In the genomic region with DNA sequence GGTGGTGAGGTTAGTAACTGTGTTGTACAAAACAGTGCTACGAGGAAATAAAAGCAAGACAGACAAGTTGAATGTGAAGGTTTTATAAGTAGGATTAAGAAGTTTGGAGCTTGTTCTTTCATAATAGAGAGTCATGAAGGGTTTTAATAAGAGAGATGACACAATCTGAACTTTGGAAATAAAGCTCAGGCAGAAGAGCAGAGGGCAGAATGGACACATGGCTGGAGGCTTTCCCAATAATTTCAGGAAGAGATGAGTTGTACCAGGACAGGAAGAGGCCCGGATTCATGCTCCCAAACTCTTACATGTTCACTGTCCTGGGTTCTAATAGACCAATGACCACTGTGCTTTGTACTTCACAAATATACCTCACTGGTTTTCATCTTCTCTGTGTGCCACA, we compare ENCODE assay signal across 19 cellular contexts.
DNase-seq lines count a peak whose midpoint lies in the region; ATAC-seq, FAIRE-seq and TF ChIP-seq lines count a peak whose summit lies in the region.
"Had no signal": no experiment of that assay in that cellular context is flagged by ENCODE, and none has a peak within 500 bp of the region (broad histone marks: within the 10 kb centered on the region; RNA-seq: fewer than 3 reads in every experiment).

No MANE protein-coding gene starts in this region.

- H3K27me3 ChIP-seq in liver (ENCODE audit: control insufficient read depth in 4 of 4, insufficient read depth in 4 of 4, low read length in 3 of 4) = no peaks in the 10 kb centered on the region
- no peaks in the 10 kb centered on the region for H3K27me3 ChIP-seq in HepG2 (ENCODE audit: control insufficient read depth in 1 of 2, insufficient read depth in 2 of 2, low read length in 2 of 2)
- H3K27me3 ChIP-seq in left lung = no peaks in the 10 kb centered on the region
- H3K27me3 ChIP-seq in SJCRH30 = no peaks in the 10 kb centered on the region
- H3K27me3 ChIP-seq in MM.1S (replicated peaks; ENCODE audit: insufficient read depth, low read length) = no peaks in the 10 kb centered on the region
- H3K27me3 ChIP-seq: BLaER1 had no signal

- H2AFZ ChIP-seq in HepG2 (ENCODE audit: low read length) (no peak overlapping the region), MM.1S (ENCODE audit: low read length) (no peak overlapping the region)

- in situ Hi-C loops in HepG2 (cut with HindIII; ENCODE audit: extremely low pct_ligation_motif_present, low pct_unique_long_range_greater_than_20kb) = no loop called here

- H3K27ac ChIP-seq in liver (ENCODE audit: low read depth in 1 of 2, low read length in 2 of 2) = peak overlapping the region; percentile 47 to 65
- no peak overlapping the region for H3K27ac ChIP-seq in HepG2 (ENCODE audit: extremely low read length, insufficient read depth, low read length)
- H3K27ac ChIP-seq in left lung = no peak overlapping the region
- H3K27ac ChIP-seq in SJCRH30 = no peak overlapping the region
- H3K27ac ChIP-seq in MM.1S (ENCODE audit: low read length) = no peak overlapping the region
- H3K27ac ChIP-seq: BLaER1 had no signal

- intact Hi-C loops in HepG2 (cut with micrococcal nuclease; ENCODE audit: unreplicated experiment) = no loop called here
- intact Hi-C loops in left lung (cut with DNase I) = no loop called here

- DNase-seq in HepG2 (ENCODE audit: low spot score) = no peak
- DNase-seq in fibroblast of gingiva (ENCODE audit: low read depth) = peak; percentile 47
- DNase-seq in left lung = no peak
- DNase-seq in globus pallidus (ENCODE audit: low spot score) = no peak
- no peak for DNase-seq in SJCRH30
- no peak for DNase-seq in MM.1S
- no peak for DNase-seq in stimulated activated naive CD4-positive, alpha-beta T cell treated with Interleukin-2 at 50 U/mL for 16 hours (lab: John Stamatoyannopoulos, UW)
- DNase-seq: 8988T; AML-193; Caco-2; CD8-positive, alpha-beta memory T cell; GF-D8; HFFc6 had no signal

- no peaks in the 10 kb centered on the region for H3K79me2 ChIP-seq in HepG2 (ENCODE audit: insufficient read depth, low read length)
- H3K79me2 ChIP-seq in MM.1S (ENCODE audit: low read length) = no peaks in the 10 kb centered on the region

- no peaks in the 10 kb centered on the region for H3F3A ChIP-seq in MM.1S (ENCODE audit: insufficient read depth, low read length)

- TF ChIP-seq CTCF in liver (IDR thresholded peaks at IDR 0.05; ENCODE audit: low read depth, low read length, missing input control) = no peak
- no peak for TF ChIP-seq CTCF in HepG2 (CRISPR knock-in tag; IDR thresholded peaks at IDR 0.05)
- TF ChIP-seq CTCF in left lung (IDR thresholded peaks at IDR 0.05) = no peak
- TF ChIP-seq CTCF in MM.1S (IDR thresholded peaks at IDR 0.05; ENCODE audit: low read length) = no peak

- 48% methylated on average over 2 of the region's 2 CpGs for WGBS in liver
- 0% methylated on average over 2 of the region's 2 CpGs for WGBS in HepG2 (ENCODE audit: low lambda C conversion rate)

- POLR2A ChIA-PET in HepG2 (lab: Yijun Ruan, JAX) = no interaction called here

- no peak for TF ChIP-seq POLR2A in HepG2 (IDR thresholded peaks at IDR 0.05; ENCODE audit: insufficient read depth in 1 of 2, low read depth in 2 of 2, low read length in 2 of 2)

- H3K4me3 ChIP-seq in liver (ENCODE audit: low read depth in 1 of 3, low read length in 3 of 3) = no peak overlapping the region
- no peak overlapping the region for H3K4me3 ChIP-seq in HepG2 (replicated peaks in 1 of 3; ENCODE audit: insufficient read depth in 1 of 3, low read depth in 2 of 3, low read length in 3 of 3)
- H3K4me3 ChIP-seq in left lung = no peak overlapping the region
- H3K4me3 ChIP-seq in SJCRH30 = no peak overlapping the region
- H3K4me3 ChIP-seq in MM.1S (ENCODE audit: low read length) = no peak overlapping the region
- H3K4me3 ChIP-seq: BLaER1, HAP-1 had no signal

- H3K9me3 ChIP-seq in liver (ENCODE audit: control insufficient read depth in 4 of 4, low read length in 3 of 4) (no peaks in the 10 kb centered on the region), HepG2 (ENCODE audit: low read length) (no peaks in the 10 kb centered on the region), left lung (no peaks in the 10 kb centered on the region), SJCRH30 (replicated peaks) (no peaks in the 10 kb centered on the region), MM.1S (replicated peaks; ENCODE audit: insufficient read depth, low read length) (no peaks in the 10 kb centered on the region)
- H3K9me3 ChIP-seq: BLaER1, Caco-2, HAP-1 had no signal

- no peaks in the 10 kb centered on the region for H3K36me3 ChIP-seq in liver (ENCODE audit: control insufficient read depth in 4 of 4, insufficient read depth in 3 of 4, low read depth in 1 of 4, low read length in 3 of 4)
- H3K36me3 ChIP-seq in HepG2 (replicated peaks in 1 of 2; ENCODE audit: control insufficient read depth in 1 of 2, insufficient read depth in 2 of 2, low read length in 2 of 2) = no peaks in the 10 kb centered on the region
- no peaks in the 10 kb centered on the region for H3K36me3 ChIP-seq in left lung
- no peaks in the 10 kb centered on the region for H3K36me3 ChIP-seq in SJCRH30
- H3K36me3 ChIP-seq in MM.1S (replicated peaks; ENCODE audit: insufficient read depth, low read length) = no peaks in the 10 kb centered on the region
- H3K36me3 ChIP-seq: BLaER1, HAP-1 had no signal

- no TSS peak for BruUV-seq in HepG2 (replicated peaks; lab: Mats Ljungman, UMichigan)

- H3K9me2 ChIP-seq in MM.1S (replicated peaks; ENCODE audit: insufficient read depth, low read length) = no peaks in the 10 kb centered on the region

- ATAC-seq in HepG2 (no peak), left lung (peak; percentile 22)

- peaks cover 6 to 19% (median 15%) of the 10 kb centered on the region in 4 donors for H3K4me1 ChIP-seq in liver (ENCODE audit: control insufficient read depth in 4 of 4, insufficient read depth in 4 of 4, low read length in 3 of 4)
- no peaks in the 10 kb centered on the region for H3K4me1 ChIP-seq in HepG2 (ENCODE audit: insufficient read depth, low read length)
- peaks cover 0 to 3% of the 10 kb centered on the region in 2 donors for H3K4me1 ChIP-seq in left lung
- H3K4me1 ChIP-seq in SJCRH30 = no peaks in the 10 kb centered on the region
- H3K4me1 ChIP-seq in MM.1S (ENCODE audit: low read length) = no peaks in the 10 kb centered on the region
- H3K4me1 ChIP-seq: BLaER1, Caco-2, HAP-1 had no signal

- TF ChIP-seq EP300 in HepG2 (IDR thresholded peaks at IDR 0.05; ENCODE audit: low read depth in 2 of 2, low read length in 2 of 2) (no peak), HepG2 (CRISPR knock-in tag; IDR thresholded peaks at IDR 0.05; ENCODE audit: borderline replicate concordance) (no peak)

- H4K20me1 ChIP-seq in HepG2 (ENCODE audit: insufficient read depth, low read length) (no peaks in the 10 kb centered on the region), MM.1S (ENCODE audit: insufficient read depth, low read length) (no peaks in the 10 kb centered on the region)
- H4K20me1 ChIP-seq: BLaER1 had no signal

- H3K9ac ChIP-seq in liver (ENCODE audit: low read depth in 1 of 2, low read length in 2 of 2) (no peak overlapping the region), HepG2 (ENCODE audit: insufficient read depth, low read depth, low read length) (no peak overlapping the region), MM.1S (ENCODE audit: low read length) (no peak overlapping the region)
- H3K9ac ChIP-seq: BLaER1 had no signal

- CTCF ChIA-PET in HepG2 (lab: Yijun Ruan, JAX; ENCODE audit: low intra/inter-chr PET ratio, low total read pairs) = no interaction called here

- FAIRE-seq in HepG2 (lab: Jason Lieb, UNC) = no peak
- FAIRE-seq: GM19239, H1, HTR-8/SVneo had no signal

- TF ChIP-seq RAD21 in liver (IDR thresholded peaks at IDR 0.05) = peak in 1 of 2 donors; percentile 6
- TF ChIP-seq RAD21 in HepG2 (CRISPR knock-in tag; IDR thresholded peaks at IDR 0.05) = no peak

- H3K4me2 ChIP-seq in HepG2 (ENCODE audit: low read depth, low read length) (no peak overlapping the region), MM.1S (ENCODE audit: low read depth, low read length) (no peak overlapping the region)
- H3K4me2 ChIP-seq: BLaER1 had no signal

TF ChIP-seq in liver, 16 proteins besides CTCF, POLR2A, EP300 and RAD21 (continues in another document):
- TF ChIP-seq HNF4A (conservative IDR thresholded peaks at IDR 0.05) = peak; percentile 96 to 98
- TF ChIP-seq YY1 (IDR thresholded peaks at IDR 0.05) = peak; percentile 72
- TF ChIP-seq, protein P1, sequence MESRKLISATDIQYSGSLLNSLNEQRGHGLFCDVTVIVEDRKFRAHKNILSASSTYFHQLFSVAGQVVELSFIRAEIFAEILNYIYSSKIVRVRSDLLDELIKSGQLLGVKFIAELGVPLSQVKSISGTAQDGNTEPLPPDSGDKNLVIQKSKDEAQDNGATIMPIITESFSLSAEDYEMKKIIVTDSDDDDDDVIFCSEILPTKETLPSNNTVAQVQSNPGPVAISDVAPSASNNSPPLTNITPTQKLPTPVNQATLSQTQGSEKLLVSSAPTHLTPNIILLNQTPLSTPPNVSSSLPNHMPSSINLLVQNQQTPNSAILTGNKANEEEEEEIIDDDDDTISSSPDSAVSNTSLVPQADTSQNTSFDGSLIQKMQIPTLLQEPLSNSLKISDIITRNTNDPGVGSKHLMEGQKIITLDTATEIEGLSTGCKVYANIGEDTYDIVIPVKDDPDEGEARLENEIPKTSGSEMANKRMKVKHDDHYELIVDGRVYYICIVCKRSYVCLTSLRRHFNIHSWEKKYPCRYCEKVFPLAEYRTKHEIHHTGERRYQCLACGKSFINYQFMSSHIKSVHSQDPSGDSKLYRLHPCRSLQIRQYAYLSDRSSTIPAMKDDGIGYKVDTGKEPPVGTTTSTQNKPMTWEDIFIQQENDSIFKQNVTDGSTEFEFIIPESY (IDR thresholded peaks at IDR 0.05) = peak; percentile 76

TF ChIP-seq in HepG2, 621 proteins besides CTCF, POLR2A, EP300 and RAD21 (continues in another document):
- TF ChIP-seq THAP11 (CRISPR knock-in tag; IDR thresholded peaks at IDR 0.05) (no peak), ZNF75D (CRISPR knock-in tag; IDR thresholded peaks at IDR 0.05; ENCODE audit: borderline replicate concordance) (no peak), FOXP4 (CRISPR knock-in tag; IDR thresholded peaks at IDR 0.05) (no peak), HNF4A (CRISPR knock-in tag; IDR thresholded peaks at IDR 0.05) (no peak), HES4 (CRISPR knock-in tag; IDR thresholded peaks at IDR 0.05; ENCODE audit: borderline replicate concordance) (no peak)

Comparison
In these comparisons a context has a peak if more than half of its experiments do, and no peak if none do; other contexts are left out.
1. H3K27ac ChIP-seq: peak in liver (2 of 2); none in HepG2 (single experiment), left lung (0 of 2), SJCRH30 (single experiment) and MM.1S (single experiment).